1 cellular context compared by ENCODE assay signal in the genomic region with DNA sequence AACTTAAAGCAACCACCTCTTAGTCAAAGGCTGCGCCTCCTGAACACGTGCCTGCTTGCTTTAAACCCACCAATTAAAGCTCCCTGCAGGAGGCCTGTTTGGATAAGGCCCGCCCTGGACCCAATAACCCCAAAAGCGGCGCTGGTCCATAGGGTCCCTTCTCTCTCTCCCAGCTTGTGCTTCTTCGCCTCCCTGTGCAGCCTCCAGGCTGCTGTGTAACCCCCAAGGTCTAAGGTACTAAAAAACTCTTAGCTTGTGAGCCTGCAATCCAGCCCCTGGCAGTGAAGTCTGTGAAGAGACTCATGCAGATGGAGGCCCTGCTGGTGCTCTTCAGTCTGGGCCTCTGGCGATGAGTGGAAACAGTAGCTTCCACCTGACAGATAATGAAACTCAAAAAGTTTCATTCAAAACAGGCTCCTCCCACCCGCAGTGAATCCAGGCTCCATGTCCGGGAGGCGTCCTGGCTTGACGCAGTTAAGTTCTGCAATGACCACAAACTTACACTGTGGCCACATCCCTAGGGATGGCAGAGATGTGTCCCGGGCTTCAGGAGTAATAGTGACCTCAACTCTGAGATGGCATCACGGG.
TF ChIP-seq lines count a peak whose summit lies in the region.

No MANE protein-coding gene starts in this region.

TF ChIP-seq in GM12878, 131 proteins besides CTCF, POLR2A, EP300 and RAD21 (continued from another document):
- TF ChIP-seq SMC3 (IDR thresholded peaks at IDR 0.05; ENCODE audit: borderline replicate concordance, low read length) (no peak), JUNB (IDR thresholded peaks at IDR 0.05) (peak; percentile 79), NR2C1 (IDR thresholded peaks at IDR 0.05) (no peak), ZSCAN29 (IDR thresholded peaks at IDR 0.05) (no peak), HDAC6 (IDR thresholded peaks at IDR 0.05; ENCODE audit: unreplicated experiment) (no peak), CREM (IDR thresholded peaks at IDR 0.05; ENCODE audit: low read depth) (no peak), CEBPB (IDR thresholded peaks at IDR 0.05; ENCODE audit: borderline replicate concordance in 1 of 2, low read depth in 2 of 2, low read length in 2 of 2) (no peak), NRF1 (conservative IDR thresholded peaks at IDR 0.05; ENCODE audit: low read depth, low read length) (no peak), ESRRA (IDR thresholded peaks at IDR 0.05; ENCODE audit: low read length) (no peak), EGR1 (IDR thresholded peaks at IDR 0.05; ENCODE audit: borderline replicate concordance in 1 of 2, low read depth in 2 of 2, low read length in 2 of 2) (no peak), CREB1 (IDR thresholded peaks at IDR 0.05; ENCODE audit: low read depth) (no peak), NFXL1 (IDR thresholded peaks at IDR 0.05; ENCODE audit: borderline replicate concordance) (no peak), HCFC1 (IDR thresholded peaks at IDR 0.05; ENCODE audit: low read length) (no peak), ASH2L (IDR thresholded peaks at IDR 0.05; ENCODE audit: borderline replicate concordance, low read depth) (no peak), FOS (IDR thresholded peaks at IDR 0.05; ENCODE audit: borderline replicate concordance, extremely low read depth, insufficient read length) (no peak), BRCA1 (IDR thresholded peaks at IDR 0.05; ENCODE audit: low read depth, low read length) (no peak), SREBF2 (IDR thresholded peaks at IDR 0.05; ENCODE audit: low read length) (no peak), MYB (IDR thresholded peaks at IDR 0.05; ENCODE audit: borderline replicate concordance, low read depth, low read length) (no peak), MEF2A (IDR thresholded peaks at IDR 0.05; ENCODE audit: insufficient read depth, low read depth, low read length) (no peak), SRF (IDR thresholded peaks at IDR 0.05; ENCODE audit: low read depth in 2 of 2, low read length in 2 of 2) (no peak), ATF7 (IDR thresholded peaks at IDR 0.05; ENCODE audit: low read depth) (no peak), MXI1 (IDR thresholded peaks at IDR 0.05; ENCODE audit: low read depth, low read length) (no peak), BMI1 (IDR thresholded peaks at IDR 0.05; ENCODE audit: borderline replicate concordance) (no peak), CHD2 (IDR thresholded peaks at IDR 0.05; ENCODE audit: borderline replicate concordance, low read depth, low read length) (no peak), FOXM1 (IDR thresholded peaks at IDR 0.05; ENCODE audit: low read depth, low read length) (no peak), IKZF2 (IDR thresholded peaks at IDR 0.05) (peak; percentile 47 to 52), YY1 (IDR thresholded peaks at IDR 0.05; ENCODE audit: low read depth, low read length) (no peak), DPF2 (IDR thresholded peaks at IDR 0.05) (0 out of 2 replicates have a peak, but pooled peaks have one; percentile 17), NBN (IDR thresholded peaks at IDR 0.05) (no peak), HDGF (IDR thresholded peaks at IDR 0.05) (no peak), ETV6 (conservative IDR thresholded peaks at IDR 0.05 in 1 of 2, IDR thresholded peaks at IDR 0.05 in 1 of 2; ENCODE audit: borderline replicate concordance in 1 of 2, low read depth in 1 of 2) (peak in 1 of 2 experiments; percentile 32; a peak in 1 of 4 replicates), TARDBP (IDR thresholded peaks at IDR 0.05; ENCODE audit: borderline replicate concordance) (no peak), SUPT20H (IDR thresholded peaks at IDR 0.05; ENCODE audit: borderline replicate concordance, control insufficient read depth, low read depth, low read length) (no peak), NR2C2 (IDR thresholded peaks at IDR 0.05; ENCODE audit: borderline replicate concordance, control insufficient read depth, insufficient read length, low read depth) (no peak), EED (IDR thresholded peaks at IDR 0.05; ENCODE audit: low read depth) (peak; percentile 83), ZNF24 (IDR thresholded peaks at IDR 0.05) (no peak), SREBF1 (IDR thresholded peaks at IDR 0.05; ENCODE audit: low read length) (no peak), TCF12 (IDR thresholded peaks at IDR 0.05; ENCODE audit: low read depth, low read length) (no peak), ZNF217 (IDR thresholded peaks at IDR 0.05) (no peak)
- TF ChIP-seq, protein P1, sequence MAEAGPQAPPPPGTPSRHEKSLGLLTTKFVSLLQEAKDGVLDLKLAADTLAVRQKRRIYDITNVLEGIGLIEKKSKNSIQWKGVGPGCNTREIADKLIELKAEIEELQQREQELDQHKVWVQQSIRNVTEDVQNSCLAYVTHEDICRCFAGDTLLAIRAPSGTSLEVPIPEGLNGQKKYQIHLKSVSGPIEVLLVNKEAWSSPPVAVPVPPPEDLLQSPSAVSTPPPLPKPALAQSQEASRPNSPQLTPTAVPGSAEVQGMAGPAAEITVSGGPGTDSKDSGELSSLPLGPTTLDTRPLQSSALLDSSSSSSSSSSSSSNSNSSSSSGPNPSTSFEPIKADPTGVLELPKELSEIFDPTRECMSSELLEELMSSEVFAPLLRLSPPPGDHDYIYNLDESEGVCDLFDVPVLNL (IDR thresholded peaks at IDR 0.05; ENCODE audit: low read depth, low read length) = no peak
- TF ChIP-seq, protein P2, sequence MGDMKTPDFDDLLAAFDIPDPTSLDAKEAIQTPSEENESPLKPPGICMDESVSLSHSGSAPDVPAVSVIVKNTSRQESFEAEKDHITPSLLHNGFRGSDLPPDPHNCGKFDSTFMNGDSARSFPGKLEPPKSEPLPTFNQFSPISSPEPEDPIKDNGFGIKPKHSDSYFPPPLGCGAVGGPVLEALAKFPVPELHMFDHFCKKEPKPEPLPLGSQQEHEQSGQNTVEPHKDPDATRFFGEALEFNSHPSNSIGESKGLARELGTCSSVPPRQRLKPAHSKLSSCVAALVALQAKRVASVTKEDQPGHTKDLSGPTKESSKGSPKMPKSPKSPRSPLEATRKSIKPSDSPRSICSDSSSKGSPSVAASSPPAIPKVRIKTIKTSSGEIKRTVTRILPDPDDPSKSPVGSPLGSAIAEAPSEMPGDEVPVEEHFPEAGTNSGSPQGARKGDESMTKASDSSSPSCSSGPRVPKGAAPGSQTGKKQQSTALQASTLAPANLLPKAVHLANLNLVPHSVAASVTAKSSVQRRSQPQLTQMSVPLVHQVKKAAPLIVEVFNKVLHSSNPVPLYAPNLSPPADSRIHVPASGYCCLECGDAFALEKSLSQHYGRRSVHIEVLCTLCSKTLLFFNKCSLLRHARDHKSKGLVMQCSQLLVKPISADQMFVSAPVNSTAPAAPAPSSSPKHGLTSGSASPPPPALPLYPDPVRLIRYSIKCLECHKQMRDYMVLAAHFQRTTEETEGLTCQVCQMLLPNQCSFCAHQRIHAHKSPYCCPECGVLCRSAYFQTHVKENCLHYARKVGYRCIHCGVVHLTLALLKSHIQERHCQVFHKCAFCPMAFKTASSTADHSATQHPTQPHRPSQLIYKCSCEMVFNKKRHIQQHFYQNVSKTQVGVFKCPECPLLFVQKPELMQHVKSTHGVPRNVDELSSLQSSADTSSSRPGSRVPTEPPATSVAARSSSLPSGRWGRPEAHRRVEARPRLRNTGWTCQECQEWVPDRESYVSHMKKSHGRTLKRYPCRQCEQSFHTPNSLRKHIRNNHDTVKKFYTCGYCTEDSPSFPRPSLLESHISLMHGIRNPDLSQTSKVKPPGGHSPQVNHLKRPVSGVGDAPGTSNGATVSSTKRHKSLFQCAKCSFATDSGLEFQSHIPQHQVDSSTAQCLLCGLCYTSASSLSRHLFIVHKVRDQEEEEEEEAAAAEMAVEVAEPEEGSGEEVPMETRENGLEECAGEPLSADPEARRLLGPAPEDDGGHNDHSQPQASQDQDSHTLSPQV (IDR thresholded peaks at IDR 0.05) = no peak
- TF ChIP-seq, protein P3, sequence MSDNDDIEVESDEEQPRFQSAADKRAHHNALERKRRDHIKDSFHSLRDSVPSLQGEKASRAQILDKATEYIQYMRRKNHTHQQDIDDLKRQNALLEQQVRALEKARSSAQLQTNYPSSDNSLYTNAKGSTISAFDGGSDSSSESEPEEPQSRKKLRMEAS (IDR thresholded peaks at IDR 0.05; ENCODE audit: low read depth, low read length) = no peak
- TF ChIP-seq, protein P4, sequence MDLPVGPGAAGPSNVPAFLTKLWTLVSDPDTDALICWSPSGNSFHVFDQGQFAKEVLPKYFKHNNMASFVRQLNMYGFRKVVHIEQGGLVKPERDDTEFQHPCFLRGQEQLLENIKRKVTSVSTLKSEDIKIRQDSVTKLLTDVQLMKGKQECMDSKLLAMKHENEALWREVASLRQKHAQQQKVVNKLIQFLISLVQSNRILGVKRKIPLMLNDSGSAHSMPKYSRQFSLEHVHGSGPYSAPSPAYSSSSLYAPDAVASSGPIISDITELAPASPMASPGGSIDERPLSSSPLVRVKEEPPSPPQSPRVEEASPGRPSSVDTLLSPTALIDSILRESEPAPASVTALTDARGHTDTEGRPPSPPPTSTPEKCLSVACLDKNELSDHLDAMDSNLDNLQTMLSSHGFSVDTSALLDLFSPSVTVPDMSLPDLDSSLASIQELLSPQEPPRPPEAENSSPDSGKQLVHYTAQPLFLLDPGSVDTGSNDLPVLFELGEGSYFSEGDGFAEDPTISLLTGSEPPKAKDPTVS (IDR thresholded peaks at IDR 0.05; ENCODE audit: low read depth, low read length) = no peak
- TF ChIP-seq, protein P5, sequence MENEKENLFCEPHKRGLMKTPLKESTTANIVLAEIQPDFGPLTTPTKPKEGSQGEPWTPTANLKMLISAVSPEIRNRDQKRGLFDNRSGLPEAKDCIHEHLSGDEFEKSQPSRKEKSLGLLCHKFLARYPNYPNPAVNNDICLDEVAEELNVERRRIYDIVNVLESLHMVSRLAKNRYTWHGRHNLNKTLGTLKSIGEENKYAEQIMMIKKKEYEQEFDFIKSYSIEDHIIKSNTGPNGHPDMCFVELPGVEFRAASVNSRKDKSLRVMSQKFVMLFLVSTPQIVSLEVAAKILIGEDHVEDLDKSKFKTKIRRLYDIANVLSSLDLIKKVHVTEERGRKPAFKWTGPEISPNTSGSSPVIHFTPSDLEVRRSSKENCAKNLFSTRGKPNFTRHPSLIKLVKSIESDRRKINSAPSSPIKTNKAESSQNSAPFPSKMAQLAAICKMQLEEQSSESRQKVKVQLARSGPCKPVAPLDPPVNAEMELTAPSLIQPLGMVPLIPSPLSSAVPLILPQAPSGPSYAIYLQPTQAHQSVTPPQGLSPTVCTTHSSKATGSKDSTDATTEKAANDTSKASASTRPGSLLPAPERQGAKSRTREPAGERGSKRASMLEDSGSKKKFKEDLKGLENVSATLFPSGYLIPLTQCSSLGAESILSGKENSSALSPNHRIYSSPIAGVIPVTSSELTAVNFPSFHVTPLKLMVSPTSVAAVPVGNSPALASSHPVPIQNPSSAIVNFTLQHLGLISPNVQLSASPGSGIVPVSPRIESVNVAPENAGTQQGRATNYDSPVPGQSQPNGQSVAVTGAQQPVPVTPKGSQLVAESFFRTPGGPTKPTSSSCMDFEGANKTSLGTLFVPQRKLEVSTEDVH (IDR thresholded peaks at IDR 0.05; ENCODE audit: low read depth, partially characterized antibody) = no peak
- TF ChIP-seq, protein P6, sequence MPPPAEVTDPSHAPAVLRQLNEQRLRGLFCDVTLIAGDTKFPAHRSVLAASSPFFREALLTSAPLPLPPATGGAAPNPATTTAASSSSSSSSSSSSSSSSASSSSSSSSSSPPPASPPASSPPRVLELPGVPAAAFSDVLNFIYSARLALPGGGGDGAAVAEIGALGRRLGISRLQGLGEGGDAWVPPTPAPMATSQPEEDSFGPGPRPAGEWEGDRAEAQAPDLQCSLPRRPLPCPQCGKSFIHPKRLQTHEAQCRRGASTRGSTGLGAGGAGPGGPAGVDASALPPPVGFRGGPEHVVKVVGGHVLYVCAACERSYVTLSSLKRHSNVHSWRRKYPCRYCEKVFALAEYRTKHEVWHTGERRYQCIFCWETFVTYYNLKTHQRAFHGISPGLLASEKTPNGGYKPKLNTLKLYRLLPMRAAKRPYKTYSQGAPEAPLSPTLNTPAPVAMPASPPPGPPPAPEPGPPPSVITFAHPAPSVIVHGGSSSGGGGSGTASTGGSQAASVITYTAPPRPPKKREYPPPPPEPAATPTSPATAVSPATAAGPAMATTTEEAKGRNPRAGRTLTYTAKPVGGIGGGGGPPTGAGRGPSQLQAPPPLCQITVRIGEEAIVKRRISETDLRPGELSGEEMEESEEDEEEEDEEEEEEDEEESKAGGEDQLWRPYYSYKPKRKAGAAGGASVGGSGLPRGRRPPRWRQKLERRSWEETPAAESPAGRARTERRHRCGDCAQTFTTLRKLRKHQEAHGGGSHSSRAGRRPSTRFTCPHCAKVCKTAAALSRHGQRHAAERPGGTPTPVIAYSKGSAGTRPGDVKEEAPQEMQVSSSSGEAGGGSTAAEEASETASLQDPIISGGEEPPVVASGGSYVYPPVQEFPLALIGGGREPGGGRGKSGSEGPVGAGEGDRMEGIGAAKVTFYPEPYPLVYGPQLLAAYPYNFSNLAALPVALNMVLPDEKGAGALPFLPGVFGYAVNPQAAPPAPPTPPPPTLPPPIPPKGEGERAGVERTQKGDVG (CRISPR knock-in tag; IDR thresholded peaks at IDR 0.05) = no peak
- TF ChIP-seq, protein P7, sequence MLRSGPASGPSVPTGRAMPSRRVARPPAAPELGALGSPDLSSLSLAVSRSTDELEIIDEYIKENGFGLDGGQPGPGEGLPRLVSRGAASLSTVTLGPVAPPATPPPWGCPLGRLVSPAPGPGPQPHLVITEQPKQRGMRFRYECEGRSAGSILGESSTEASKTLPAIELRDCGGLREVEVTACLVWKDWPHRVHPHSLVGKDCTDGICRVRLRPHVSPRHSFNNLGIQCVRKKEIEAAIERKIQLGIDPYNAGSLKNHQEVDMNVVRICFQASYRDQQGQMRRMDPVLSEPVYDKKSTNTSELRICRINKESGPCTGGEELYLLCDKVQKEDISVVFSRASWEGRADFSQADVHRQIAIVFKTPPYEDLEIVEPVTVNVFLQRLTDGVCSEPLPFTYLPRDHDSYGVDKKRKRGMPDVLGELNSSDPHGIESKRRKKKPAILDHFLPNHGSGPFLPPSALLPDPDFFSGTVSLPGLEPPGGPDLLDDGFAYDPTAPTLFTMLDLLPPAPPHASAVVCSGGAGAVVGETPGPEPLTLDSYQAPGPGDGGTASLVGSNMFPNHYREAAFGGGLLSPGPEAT (IDR thresholded peaks at IDR 0.05; ENCODE audit: low read depth) = peak; percentile 18; the same call in 1 of the 2 replicates
TF ChIP-seq in GM12878: peak in this region for 10.
